Comparison of ENCODE assay signal across 17 cellular contexts in genomic region chr12:101608301-101609133, GRCh38. TPM values are rescaled to one million over a fixed set of nuclear protein-coding genes. Genes with fewer than 3 reads are reported as not detected.
DNase-seq lines count a peak whose midpoint lies in the region; ATAC-seq and TF ChIP-seq lines count a peak whose summit lies in the region.
"Had no signal": no experiment of that assay in that cellular context is flagged by ENCODE, and none has a peak within 500 bp of the region (broad histone marks: within the 10 kb centered on the region; RNA-seq: fewer than 3 reads in every experiment).

No MANE protein-coding gene starts in this region.

- H3K36me3 ChIP-seq in mucosa of rectum (ENCODE audit: control insufficient read depth in 2 of 2, insufficient read depth in 2 of 2, low read length in 2 of 2) (no peaks in the 10 kb centered on the region), BE2C (no peaks in the 10 kb centered on the region)

- no peak for TF ChIP-seq RAD21 in Ishikawa (IDR thresholded peaks at IDR 0.05; ENCODE audit: low read depth)

- peak; percentile 22 to 96 for DNase-seq in T47D (ENCODE audit: low read depth in 1 of 2, low spot score in 1 of 2)
- DNase-seq in retina, result no peak
- no peak for DNase-seq in GM03348 (ENCODE audit: low spot score)
- DNase-seq in BE2C, result no peak
- DNase-seq: activated CD4-positive, alpha-beta memory T cell treated with anti-CD3 and anti-CD28 coated beads, Interleukin-2, amount 10 ng/mL, durations not matched to agents 7 days and 5 days; activated T-cell treated with anti-CD3 and anti-CD28 coated beads, Interleukin-2, amount 50 U/mL, for 48 hours; GF-D8; immature natural killer cell; mesenchymal stem cell; NCI-H1092; trophoblast cell had no signal

- no peak for TF ChIP-seq EP300 in Ishikawa (IDR thresholded peaks at IDR 0.05; ENCODE audit: borderline replicate concordance)

- H3K4me1 ChIP-seq in mucosa of rectum (ENCODE audit: control insufficient read depth in 2 of 2, insufficient read depth in 2 of 2, low read length in 2 of 2) (peaks cover 11 to 28% of the 10 kb centered on the region in 2 donors), BE2C (no peaks in the 10 kb centered on the region)

- H3K27me3 ChIP-seq in mucosa of rectum (ENCODE audit: control insufficient read depth in 2 of 2, insufficient read depth in 2 of 2, low read length in 2 of 2) (no peaks in the 10 kb centered on the region), BE2C (no peaks in the 10 kb centered on the region)

- H3K27ac ChIP-seq in 22Rv1 (peak overlapping the region; percentile 92), mucosa of rectum (ENCODE audit: low read depth in 2 of 2, low read length in 2 of 2) (peak overlapping the region; percentile 65 to 82)
- H3K27ac ChIP-seq: SK-N-MC had no signal

- ATAC-seq in HG03175 (IDR thresholded peaks at IDR 0.05; ENCODE audit: unreplicated experiment), result no peak
- ATAC-seq: stimulated activated memory B cell treated with anti-CD40 and anti-IgM and Interleukin-4, amounts not matched to agents 10 μg/mL and 1 μg/mL and 100 μg/mL, for 72 hours had no signal

- H3K9me3 ChIP-seq in mucosa of rectum (ENCODE audit: control insufficient read depth in 2 of 2, low read length in 2 of 2), result no peaks in the 10 kb centered on the region
- H3K9me3 ChIP-seq in BE2C, result no peaks in the 10 kb centered on the region

- H3K4me3 ChIP-seq in mucosa of rectum (ENCODE audit: low read length in 2 of 2) (peak overlapping the region in 1 of 2 donors; percentile 32), BE2C (ENCODE audit: low read depth, low read length) (no peak overlapping the region)
- H3K4me3 ChIP-seq: SK-N-MC had no signal

- no peak for TF ChIP-seq CTCF in 22Rv1 (IDR thresholded peaks at IDR 0.05)
- no peak for TF ChIP-seq CTCF in BE2C (IDR thresholded peaks at IDR 0.05; ENCODE audit: low read depth, low read length)

- peak overlapping the region in 1 of 2 donors; percentile 40 for H3K9ac ChIP-seq in mucosa of rectum (ENCODE audit: low read depth in 1 of 2, low read length in 2 of 2)

- in situ Hi-C loops in T47D (cut with HindIII; ENCODE audit: low pct_unique_long_range_greater_than_20kb, low sequenced_read_pairs), result no loop called here

TF ChIP-seq in Ishikawa, 13 proteins besides CTCF, POLR2A, EP300 and RAD21:
- TF ChIP-seq TAF1 (IDR thresholded peaks at IDR 0.05; ENCODE audit: low read depth) (no peak), CEBPB (IDR thresholded peaks at IDR 0.05) (peak; percentile 20; the same call in 1 of the 2 replicates)

RNA-seq across cellular contexts. Expression of gene MYBPC1, which starts 13.7 kb away (rescaled TPM):
- not detected for polyA plus RNA-seq in BE2C (2012; ENCODE audit: insufficient read depth, insufficient read length, low read depth)
- polyA plus RNA-seq: immature natural killer cell had no signal

Comparison
In these comparisons a context has a peak if more than half of its experiments do, and no peak if none do; other contexts are left out.
1. DNase-seq: peak in T47D (2 of 2); none in retina (single experiment), GM03348 (single experiment) and BE2C (single experiment).